ENCODE assay signal across 32 cellular contexts in the genomic region with DNA sequence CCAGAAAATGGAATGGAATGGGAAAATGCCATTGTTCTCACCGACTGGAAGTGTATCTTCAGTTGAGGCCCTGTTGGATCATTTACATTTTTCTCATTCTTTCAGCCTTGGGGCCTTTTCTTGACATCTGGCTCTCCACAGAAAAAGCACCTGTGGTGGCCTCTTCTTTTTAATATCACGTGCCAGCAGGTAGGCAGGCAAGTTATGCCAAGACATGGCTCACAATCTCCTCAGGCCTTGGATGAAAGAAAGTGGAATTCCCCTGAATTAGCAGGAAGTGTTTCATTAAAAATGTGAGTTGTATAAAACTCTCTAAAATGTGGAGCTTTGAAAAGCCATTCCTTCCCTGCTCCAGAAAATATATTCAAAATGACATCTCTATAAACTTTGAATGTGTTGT.
"Had no signal": no experiment of that assay in that cellular context is flagged by ENCODE, and none has a peak within 500 bp of the region (broad histone marks: within the 10 kb centered on the region; RNA-seq: fewer than 3 reads in every experiment).

No MANE protein-coding gene starts in this region.

- H3K4me3 ChIP-seq: cardiac muscle cell, SK-N-MC had no signal

- ATAC-seq: activated T-helper 17 cell treated with anti-CD3 and anti-CD28 coated beads, Interleukin-2, amount 50 U/mL, for 72 hours; Panc1; Right ventricle myocardium inferior; T-cell had no signal

- H3K27me3 ChIP-seq: brain microvascular endothelial cell, cardiac muscle cell had no signal

- H3K9me3 Mint-ChIP-seq: activated CD4-positive, alpha-beta T cell treated with anti-CD3 and anti-CD28 coated beads, Interleukin-2, amount 10 ng/mL, durations not matched to agents 24 days and 14 days; activated naive CD4-positive, alpha-beta T cell treated with anti-CD3 and anti-CD28 coated beads for 36 hours; activated T-helper 17 cell treated with anti-CD3 and anti-CD28 coated beads, Interleukin-2, amount 50 U/mL, for 72 hours; T-cell had no signal

- DNase-seq: activated B cell treated with CpG ODN at 0.5 μM for 24 hours; activated CD4-positive, alpha-beta T cell treated with anti-CD3 and anti-CD28 coated beads for 1 hour; activated CD4-positive, alpha-beta T cell treated with anti-CD3 and anti-CD28 coated beads, Interleukin-2, amount 10 ng/mL, durations not matched to agents 24 days and 14 days; activated CD4-positive, alpha-beta T cell treated with anti-CD3 and anti-CD28 coated beads, Interleukin-2, amount 50 U/mL, for 48 hours; activated CD8-positive, alpha-beta memory T cell treated with anti-CD3 and anti-CD28 coated beads for 24 hours; activated gamma-delta T cell; activated naive CD4-positive, alpha-beta T cell treated with anti-CD3 and anti-CD28 coated beads for 36 hours; activated T-cell treated with anti-CD3 and anti-CD28 coated beads for 4 hours; activated T-cell treated with anti-CD3 and anti-CD28 coated beads, Interleukin-2, amount 50 U/mL, for 48 hours; amygdala; brain microvascular endothelial cell; Kasumi-1; KBM-7; NCI-H1092; NCI-H1417; NCI-H1930; NCI-H2171; NCI-H226; NCI-H510A; NCI-H526 treated with DMSO at 0.1 percent for 48 hours; NK-92 treated with Interleukin-12 subunit alpha and Interleukin-12 subunit beta, amount 100 ng/mL, for 24 hours; OCI-M1; RPMI8226; T-cell; T-helper 2 cell; T1000 had no signal

- H3K27ac ChIP-seq: brain microvascular endothelial cell, cardiac muscle cell, SK-N-MC had no signal

- H3K4me3 Mint-ChIP-seq: activated B cell treated with CpG ODN at 0.5 μM for 24 hours; activated CD4-positive, alpha-beta T cell treated with anti-CD3 and anti-CD28 coated beads, Interleukin-2, amount 10 ng/mL, durations not matched to agents 24 days and 14 days; activated naive CD4-positive, alpha-beta T cell treated with anti-CD3 and anti-CD28 coated beads for 36 hours; activated naive CD8-positive, alpha-beta T cell; activated T-helper 17 cell treated with anti-CD3 and anti-CD28 coated beads, Interleukin-2, amount 50 U/mL, for 72 hours; T-cell had no signal

- H3K4me1 Mint-ChIP-seq: activated B cell treated with CpG ODN at 0.5 μM for 24 hours; activated CD4-positive, alpha-beta T cell treated with anti-CD3 and anti-CD28 coated beads, Interleukin-2, amount 10 ng/mL, durations not matched to agents 24 days and 14 days; activated T-helper 17 cell treated with anti-CD3 and anti-CD28 coated beads, Interleukin-2, amount 50 U/mL, for 72 hours; T-cell had no signal

- H3K27me3 Mint-ChIP-seq: activated CD4-positive, alpha-beta T cell treated with anti-CD3 and anti-CD28 coated beads, Interleukin-2, amount 10 ng/mL, durations not matched to agents 24 days and 14 days had no signal

- H3K27ac Mint-ChIP-seq: activated B cell treated with CpG ODN at 0.5 μM for 24 hours; activated CD4-positive, alpha-beta T cell treated with anti-CD3 and anti-CD28 coated beads, Interleukin-2, amount 10 ng/mL, durations not matched to agents 24 days and 14 days; activated naive CD4-positive, alpha-beta T cell treated with anti-CD3 and anti-CD28 coated beads for 36 hours; activated naive CD8-positive, alpha-beta T cell; activated T-helper 17 cell treated with anti-CD3 and anti-CD28 coated beads, Interleukin-2, amount 50 U/mL, for 72 hours; T-cell had no signal

- H3K36me3 Mint-ChIP-seq: activated naive CD8-positive, alpha-beta T cell; T-cell had no signal

- H3K36me3 ChIP-seq: brain microvascular endothelial cell, cardiac muscle cell had no signal
